ENCODE assay signal across 18 cellular contexts in the genomic region with DNA sequence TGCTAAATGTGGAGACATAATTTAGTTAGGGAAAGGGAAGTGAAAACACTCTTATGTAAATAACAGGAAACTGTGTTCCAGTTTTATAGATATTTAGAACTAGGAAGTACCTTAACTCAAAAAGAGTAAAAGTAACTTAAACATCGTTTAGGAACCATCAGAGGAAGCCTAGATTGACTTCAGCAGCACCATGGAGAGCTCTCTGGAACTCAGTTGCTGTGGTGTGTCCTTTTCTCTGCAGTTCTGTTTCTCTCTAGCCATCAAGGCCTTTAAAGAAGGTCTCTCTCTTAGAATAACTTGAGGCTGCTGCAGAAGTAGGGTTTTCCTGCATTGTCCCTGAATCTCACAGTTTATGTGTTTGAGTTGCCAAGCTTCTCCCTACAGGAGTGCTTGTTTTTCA. TPM values are rescaled to one million over a fixed set of nuclear protein-coding genes. Genes with fewer than 3 reads are reported as not detected.
DNase-seq lines count a peak whose midpoint lies in the region; ATAC-seq and TF ChIP-seq lines count a peak whose summit lies in the region.
"Had no signal": no experiment of that assay in that cellular context is flagged by ENCODE, and none has a peak within 500 bp of the region (broad histone marks: within the 10 kb centered on the region; RNA-seq: fewer than 3 reads in every experiment).

No MANE protein-coding gene starts in this region.

- H3K9me2 ChIP-seq in GM23338 (ENCODE audit: insufficient read depth), result no peaks in the 10 kb centered on the region

- no peak overlapping the region for H3K4me3 ChIP-seq in GM23338
- H3K4me3 ChIP-seq in astrocyte of the spinal cord (ENCODE audit: low read depth, low read length), result no peak overlapping the region
- H3K4me3 ChIP-seq in kidney epithelial cell (ENCODE audit: low read depth, low read length), result no peak overlapping the region
- H3K4me3 ChIP-seq in Peyer's patch, result no peak overlapping the region

- no peaks in the 10 kb centered on the region for H3K79me2 ChIP-seq in GM23338 (replicated peaks; ENCODE audit: insufficient read depth)

- no peak for TF ChIP-seq CTCF in GM23338 (conservative IDR thresholded peaks at IDR 0.05; ENCODE audit: low read depth in 2 of 2)
- TF ChIP-seq CTCF in astrocyte of the spinal cord (IDR thresholded peaks at IDR 0.05; ENCODE audit: low read depth, low read length), result no peak
- TF ChIP-seq CTCF in kidney epithelial cell (IDR thresholded peaks at IDR 0.05; ENCODE audit: insufficient read depth, low read length, poor library complexity, severe bottlenecking), result no peak
- no peak for TF ChIP-seq CTCF in Peyer's patch (IDR thresholded peaks at IDR 0.05)

- no peaks in the 10 kb centered on the region; the same call in 1 of the 2 replicates for H4K20me1 ChIP-seq in GM23338 (replicated peaks; ENCODE audit: insufficient read depth)

- H3K27me3 Mint-ChIP-seq in GM23338 (ENCODE audit: insufficient read depth, low read depth, poor library complexity), result no peaks in the 10 kb centered on the region

- H3K4me1 Mint-ChIP-seq in GM23338, result no peaks in the 10 kb centered on the region
- H3K4me1 Mint-ChIP-seq: stimulated activated effector memory CD8-positive, alpha-beta T cell treated with anti-CD3 and anti-CD28 coated beads, Interleukin-12 subunit alpha, Interleukin-12 subunit beta, amount 100 ng/mL, for 72 hours had no signal

- H3K4me3 Mint-ChIP-seq in GM23338, result no peak overlapping the region
- H3K4me3 Mint-ChIP-seq: stimulated activated effector memory CD8-positive, alpha-beta T cell treated with anti-CD3 and anti-CD28 coated beads, Interleukin-12 subunit alpha, Interleukin-12 subunit beta, amount 100 ng/mL, for 72 hours had no signal

- H3K27ac Mint-ChIP-seq in GM23338, result no peak overlapping the region
- H3K27ac Mint-ChIP-seq: stimulated activated effector memory CD8-positive, alpha-beta T cell treated with anti-CD3 and anti-CD28 coated beads, Interleukin-12 subunit alpha, Interleukin-12 subunit beta, amount 100 ng/mL, for 72 hours had no signal

- H3K36me3 Mint-ChIP-seq in GM23338 (ENCODE audit: low read depth), result no peaks in the 10 kb centered on the region
- H3K36me3 Mint-ChIP-seq: stimulated activated effector memory CD8-positive, alpha-beta T cell treated with anti-CD3 and anti-CD28 coated beads, Interleukin-12 subunit alpha, Interleukin-12 subunit beta, amount 100 ng/mL, for 72 hours had no signal

- H3K27ac ChIP-seq in GM23338 (ENCODE audit: low read depth) (no peak overlapping the region), Peyer's patch (no peak overlapping the region)

- no peaks in the 10 kb centered on the region for H3K4me1 ChIP-seq in GM23338 (ENCODE audit: insufficient read depth)
- H3K4me1 ChIP-seq in Peyer's patch, result no peaks in the 10 kb centered on the region

- ATAC-seq in GM23338, result peak; percentile 77
- ATAC-seq in HG03469 (IDR thresholded peaks at IDR 0.05; ENCODE audit: unreplicated experiment), result no peak
- ATAC-seq: right cardiac atrium; stimulated activated effector memory CD8-positive, alpha-beta T cell treated with anti-CD3 and anti-CD28 coated beads, Interleukin-12 subunit alpha, Interleukin-12 subunit beta, amount 100 ng/mL, for 72 hours had no signal

- no peak for TF ChIP-seq POLR2A in Peyer's patch (IDR thresholded peaks at IDR 0.05)

- H3K4me2 ChIP-seq in GM23338, result no peak overlapping the region

- H3K27me3 ChIP-seq in GM23338 (ENCODE audit: insufficient read depth) (no peaks in the 10 kb centered on the region), kidney epithelial cell (ENCODE audit: control insufficient read depth, insufficient read depth, low read length) (no peaks in the 10 kb centered on the region), Peyer's patch (no peaks in the 10 kb centered on the region)

- no peaks in the 10 kb centered on the region for H3K9me3 ChIP-seq in Peyer's patch

- DNase-seq in GM23338 (ENCODE audit: low spot score), result peak; percentile 60
- DNase-seq in NAMALWA (ENCODE audit: low spot score), result peak; percentile 28
- peak; percentile 36 for DNase-seq in astrocyte of the spinal cord (ENCODE audit: low read depth, low spot score)
- peak; percentile 7 for DNase-seq in kidney epithelial cell (ENCODE audit: low read depth)
- DNase-seq in Peyer's patch, result no peak
- DNase-seq in DMS 273 treated with DMSO at 0.1 percent for 48 hours (lab: John Stamatoyannopoulos, UW), result no peak
- DNase-seq in activated CD4-positive, alpha-beta T cell treated with anti-CD3 and anti-CD28 coated beads for 1 hour, result no peak
- DNase-seq: activated CD4-positive, alpha-beta T cell treated with anti-CD3 and anti-CD28 coated beads for 48 hours; AML-193; DMS53; kidney; right cardiac atrium; stimulated activated CD4-positive, alpha-beta T cell treated with anti-CD3 and anti-CD28 coated beads, Interleukin-4, amount 100 ng/mL, for 24 hours had no signal

- in situ Hi-C loops in astrocyte of the spinal cord (cut with HindIII; ENCODE audit: low sequenced_read_pairs), result no loop called here

- H3K36me3 ChIP-seq in GM23338 (ENCODE audit: insufficient read depth), result no peaks in the 10 kb centered on the region
- H3K36me3 ChIP-seq in kidney epithelial cell (ENCODE audit: control insufficient read depth, insufficient read depth, low read length), result no peaks in the 10 kb centered on the region
- no peaks in the 10 kb centered on the region for H3K36me3 ChIP-seq in Peyer's patch

- H2AFZ ChIP-seq in GM23338, result no peak overlapping the region

- no peaks in the 10 kb centered on the region for H3F3A ChIP-seq in GM23338 (replicated peaks; ENCODE audit: low read depth)

- no peaks in the 10 kb centered on the region for H3K9me3 Mint-ChIP-seq in GM23338

TF ChIP-seq in GM23338, 12 proteins besides CTCF, POLR2A, EP300 and RAD21:
- no peak for TF ChIP-seq EZH2 (IDR thresholded peaks at IDR 0.05; ENCODE audit: low read depth, unreplicated experiment)
- TF ChIP-seq, protein P1, sequence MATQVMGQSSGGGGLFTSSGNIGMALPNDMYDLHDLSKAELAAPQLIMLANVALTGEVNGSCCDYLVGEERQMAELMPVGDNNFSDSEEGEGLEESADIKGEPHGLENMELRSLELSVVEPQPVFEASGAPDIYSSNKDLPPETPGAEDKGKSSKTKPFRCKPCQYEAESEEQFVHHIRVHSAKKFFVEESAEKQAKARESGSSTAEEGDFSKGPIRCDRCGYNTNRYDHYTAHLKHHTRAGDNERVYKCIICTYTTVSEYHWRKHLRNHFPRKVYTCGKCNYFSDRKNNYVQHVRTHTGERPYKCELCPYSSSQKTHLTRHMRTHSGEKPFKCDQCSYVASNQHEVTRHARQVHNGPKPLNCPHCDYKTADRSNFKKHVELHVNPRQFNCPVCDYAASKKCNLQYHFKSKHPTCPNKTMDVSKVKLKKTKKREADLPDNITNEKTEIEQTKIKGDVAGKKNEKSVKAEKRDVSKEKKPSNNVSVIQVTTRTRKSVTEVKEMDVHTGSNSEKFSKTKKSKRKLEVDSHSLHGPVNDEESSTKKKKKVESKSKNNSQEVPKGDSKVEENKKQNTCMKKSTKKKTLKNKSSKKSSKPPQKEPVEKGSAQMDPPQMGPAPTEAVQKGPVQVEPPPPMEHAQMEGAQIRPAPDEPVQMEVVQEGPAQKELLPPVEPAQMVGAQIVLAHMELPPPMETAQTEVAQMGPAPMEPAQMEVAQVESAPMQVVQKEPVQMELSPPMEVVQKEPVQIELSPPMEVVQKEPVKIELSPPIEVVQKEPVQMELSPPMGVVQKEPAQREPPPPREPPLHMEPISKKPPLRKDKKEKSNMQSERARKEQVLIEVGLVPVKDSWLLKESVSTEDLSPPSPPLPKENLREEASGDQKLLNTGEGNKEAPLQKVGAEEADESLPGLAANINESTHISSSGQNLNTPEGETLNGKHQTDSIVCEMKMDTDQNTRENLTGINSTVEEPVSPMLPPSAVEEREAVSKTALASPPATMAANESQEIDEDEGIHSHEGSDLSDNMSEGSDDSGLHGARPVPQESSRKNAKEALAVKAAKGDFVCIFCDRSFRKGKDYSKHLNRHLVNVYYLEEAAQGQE (IDR thresholded peaks at IDR 0.05; ENCODE audit: unreplicated experiment), result peak; percentile 89
- no peak for TF ChIP-seq NANOG (IDR thresholded peaks at IDR 0.05; ENCODE audit: borderline replicate concordance)

RNA-seq across cellular contexts. Expression of a gene that starts 26.9 kb away (rescaled TPM):
- 0.27 and 0.66 TPM in 2 replicates for total RNA-seq in GM23338 (2014; rRNA removed; shearing (Covaris generic))
- 0.08 and 0.14 TPM in 2 replicates for polyA plus RNA-seq in GM23338 (2016; fragmentation: Nextera tagmentation; extraction: Ambion mirVana)
- 0.04 and 0.07 TPM in 2 replicates for total RNA-seq in kidney epithelial cell
- total RNA-seq in Peyer's patch, result under 1 TPM in 2 of 4 donors, not detected in 2; 0.09 to 0.13 TPM
- total RNA-seq: dermis microvascular lymphatic vessel endothelial cell; fibroblast of villous mesenchyme; kidney; right cardiac atrium; T-helper 1 cell treated with Interleukin-12 subunit alpha and Interleukin-12 subunit beta and Interleukin-4 antibody, amounts not matched to agents 30 ng/mL and 1 ng/mL, for 36 hours had no signal

Comparison
In these comparisons a context has a peak if more than half of its experiments do, and no peak if none do; other contexts are left out.
1. DNase-seq: peak in GM23338 (single experiment), NAMALWA (single experiment), astrocyte of the spinal cord (single experiment) and kidney epithelial cell (single experiment); none in Peyer's patch (0 of 3), DMS 273 treated with DMSO at 0.1 percent for 48 hours (single experiment) and activated CD4-positive, alpha-beta T cell treated with anti-CD3 and anti-CD28 coated beads for 1 hour (single experiment).